1 cellular context compared by ENCODE assay signal in the genomic region with DNA sequence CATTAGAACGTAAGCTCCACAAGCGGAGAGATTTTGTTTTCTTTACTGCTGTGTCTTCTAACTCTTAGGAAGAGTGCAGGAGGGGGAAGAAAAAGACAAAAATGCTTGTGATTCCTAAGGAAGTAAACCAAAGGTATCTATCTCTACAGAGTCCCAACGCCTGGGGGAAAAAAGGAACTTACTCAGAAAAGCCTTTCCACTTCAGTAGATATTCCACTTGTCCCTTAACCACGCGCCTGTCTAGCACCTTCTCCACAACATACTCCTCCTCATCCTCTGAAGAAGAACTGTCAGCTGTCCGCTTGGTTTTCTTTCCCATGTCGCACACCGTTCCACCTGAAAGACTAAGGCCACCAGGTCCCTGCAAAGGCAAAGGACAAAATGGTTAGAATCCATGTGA.
TF ChIP-seq lines count a peak whose summit lies in the region.

No MANE protein-coding gene starts in this region.

TF ChIP-seq in WTC11, 78 proteins besides CTCF, POLR2A, EP300 and RAD21 (continued from another document):
- no peak for TF ChIP-seq JAZF1 (CRISPR knock-in tag; IDR thresholded peaks at IDR 0.05)
- no peak for TF ChIP-seq ZBTB21 (CRISPR knock-in tag; IDR thresholded peaks at IDR 0.05; ENCODE audit: borderline replicate concordance)
- TF ChIP-seq MXD4 (CRISPR knock-in tag; IDR thresholded peaks at IDR 0.05; ENCODE audit: borderline replicate concordance), result no peak
- no peak for TF ChIP-seq ZNF317 (CRISPR knock-in tag; IDR thresholded peaks at IDR 0.05; ENCODE audit: borderline replicate concordance, low read depth)
